21 cellular contexts compared by ENCODE assay signal in the genomic region with DNA sequence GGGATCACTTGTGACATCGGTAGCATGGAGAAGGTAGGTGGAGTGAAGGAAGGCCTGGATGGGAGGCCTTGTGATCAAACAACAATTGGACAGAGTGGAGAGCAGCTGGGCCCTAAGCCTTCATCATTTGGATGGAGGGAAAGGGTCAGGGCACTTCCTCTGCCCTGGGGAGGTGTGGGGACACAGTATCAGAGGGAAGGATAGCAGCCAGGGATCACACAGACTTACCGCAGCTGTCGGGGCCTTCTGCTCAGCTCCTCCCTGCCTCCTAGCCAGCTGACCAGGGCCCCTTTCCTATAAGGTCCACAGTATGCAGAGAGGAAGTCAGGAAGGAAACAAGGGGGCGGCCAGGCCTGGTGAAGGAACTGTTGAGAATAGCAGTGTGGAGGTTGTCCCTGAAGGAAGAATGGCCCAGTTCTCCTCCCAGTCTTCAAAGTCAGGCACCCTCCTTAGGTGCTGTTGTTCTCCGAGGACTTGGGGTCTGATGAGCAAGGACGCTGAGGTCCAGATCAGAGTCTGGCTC.
DNase-seq lines count a peak whose midpoint lies in the region; ATAC-seq and TF ChIP-seq lines count a peak whose summit lies in the region.
"Had no signal": no experiment of that assay in that cellular context is flagged by ENCODE, and none has a peak within 500 bp of the region (broad histone marks: within the 10 kb centered on the region; RNA-seq: fewer than 3 reads in every experiment).

No MANE protein-coding gene starts in this region.

- peak overlapping the region; percentile 4 to 15 for H3K27ac Mint-ChIP-seq in natural killer cell treated with Interleukin-12 subunit alpha and Interleukin-12 subunit beta and Interleukin-15 and Interleukin-18, amount 100 ng/mL, for 72 hours
- no peak overlapping the region for H3K27ac Mint-ChIP-seq in natural killer cell
- H3K27ac Mint-ChIP-seq in dendritic cell treated with granulocyte-macrophage colony-stimulating factor and Interleukin-4, amounts not matched to agents 40 ng/mL and 50 ng/mL, for 4 days = peak overlapping the region; percentile 30
- H3K27ac Mint-ChIP-seq: GM23338 had no signal

- H4K20me1 ChIP-seq in smooth muscle cell (ENCODE audit: low read depth) (no peaks in the 10 kb centered on the region), mammary epithelial cell (ENCODE audit: insufficient read depth, low read length) (no peaks in the 10 kb centered on the region)

- H3K4me1 ChIP-seq in smooth muscle cell (ENCODE audit: low read depth) (peaks cover 4% of the 10 kb centered on the region), mammary epithelial cell (ENCODE audit: insufficient read depth, low read length) (no peaks in the 10 kb centered on the region)

- H3K9me3 ChIP-seq in smooth muscle cell (replicated peaks; ENCODE audit: low read depth) = no peaks in the 10 kb centered on the region
- no peaks in the 10 kb centered on the region for H3K9me3 ChIP-seq in mammary epithelial cell (replicated peaks; ENCODE audit: insufficient read depth, low read length)

- H3K9ac ChIP-seq in smooth muscle cell (ENCODE audit: low read depth) (no peak overlapping the region), mammary epithelial cell (ENCODE audit: insufficient read depth, low read length) (no peak overlapping the region)

- no peaks in the 10 kb centered on the region for H3K36me3 Mint-ChIP-seq in natural killer cell treated with Interleukin-12 subunit alpha and Interleukin-12 subunit beta and Interleukin-15 and Interleukin-18, amount 100 ng/mL, for 72 hours
- H3K36me3 Mint-ChIP-seq in natural killer cell = no peaks in the 10 kb centered on the region
- no peaks in the 10 kb centered on the region for H3K36me3 Mint-ChIP-seq in dendritic cell treated with granulocyte-macrophage colony-stimulating factor and Interleukin-4, amounts not matched to agents 40 ng/mL and 50 ng/mL, for 4 days (ENCODE audit: low read depth)

- WGBS in smooth muscle cell (ENCODE audit: low lambda C conversion rate) = 93% methylated on average over 6 of the region's 6 CpGs
- 83% methylated on average over 6 of the region's 6 CpGs for WGBS in mammary epithelial cell (ENCODE audit: low coverage, missing lambda C conversion rate)

- intact Hi-C loops in natural killer cell (cut with micrococcal nuclease) (loop anchor here (10.0 kb wide), 1 partner anchor 170 kb away; no protein-coding TSS in a partner anchor), mammary epithelial cell (cut with micrococcal nuclease) (loop anchor here (2.0 to 10.0 kb wide), 4 partner anchors 280 to 588 kb away; a partner anchor contains a TSS)
- intact Hi-C loops in dendritic cell treated with granulocyte-macrophage colony-stimulating factor and Interleukin-4, amounts not matched to agents 40 ng/mL and 50 ng/mL, for 4 days (cut with micrococcal nuclease) = no loop called here

- H2AFZ ChIP-seq in smooth muscle cell (ENCODE audit: low read depth) (no peak overlapping the region), mammary epithelial cell (ENCODE audit: low read depth, low read length) (no peak overlapping the region)
- H2AFZ ChIP-seq: PC-9 had no signal

- in situ Hi-C loops in mammary epithelial cell (cut with MboI; ENCODE audit: low sequenced_read_pairs in 2 of 2) = loop anchor here in 1 of 2 donors (10.0 kb wide), 1 partner anchor 200 kb away; no protein-coding TSS in a partner anchor

- H3K9me3 Mint-ChIP-seq in natural killer cell treated with Interleukin-12 subunit alpha and Interleukin-12 subunit beta and Interleukin-15 and Interleukin-18, amount 100 ng/mL, for 72 hours = no peaks in the 10 kb centered on the region
- H3K9me3 Mint-ChIP-seq in natural killer cell = no peaks in the 10 kb centered on the region
- no peaks in the 10 kb centered on the region for H3K9me3 Mint-ChIP-seq in dendritic cell treated with granulocyte-macrophage colony-stimulating factor and Interleukin-4, amounts not matched to agents 40 ng/mL and 50 ng/mL, for 4 days

- peaks cover 4% of the 10 kb centered on the region for H3F3A ChIP-seq in smooth muscle cell (ENCODE audit: low read depth)

- H3K79me2 ChIP-seq in smooth muscle cell (ENCODE audit: low read depth) (no peaks in the 10 kb centered on the region), mammary epithelial cell (ENCODE audit: insufficient read depth, low read length) (no peaks in the 10 kb centered on the region)

- POLR2A ChIA-PET in HEK293T (lab: Yijun Ruan, JAX) = interaction anchor here (1.6 kb wide), 1 partner anchor 112 kb away, joined by 7 read pairs; a partner anchor contains a TSS

- BruUV-seq in mammary epithelial cell (replicated peaks; lab: Mats Ljungman, UMichigan) = no TSS peak

- H3K36me3 ChIP-seq in smooth muscle cell (ENCODE audit: low read depth) = no peaks in the 10 kb centered on the region
- no peaks in the 10 kb centered on the region for H3K36me3 ChIP-seq in mammary epithelial cell (ENCODE audit: insufficient read depth, low read length)

- peak overlapping the region; percentile 22 for H3K4me3 Mint-ChIP-seq in natural killer cell treated with Interleukin-12 subunit alpha and Interleukin-12 subunit beta and Interleukin-15 and Interleukin-18, amount 100 ng/mL, for 72 hours
- H3K4me3 Mint-ChIP-seq in natural killer cell = no peak overlapping the region
- no peak overlapping the region for H3K4me3 Mint-ChIP-seq in dendritic cell treated with granulocyte-macrophage colony-stimulating factor and Interleukin-4, amounts not matched to agents 40 ng/mL and 50 ng/mL, for 4 days
- H3K4me3 Mint-ChIP-seq: GM23338 had no signal

- dilution Hi-C loops in mammary epithelial cell (cut with HindIII; ENCODE audit: low sequenced_read_pairs) = no loop called here

- H3K4me1 Mint-ChIP-seq in natural killer cell treated with Interleukin-12 subunit alpha and Interleukin-12 subunit beta and Interleukin-15 and Interleukin-18, amount 100 ng/mL, for 72 hours (ENCODE audit: low read depth in 2 of 2) = peaks cover 8 to 14% of the 10 kb centered on the region in 2 donors
- H3K4me1 Mint-ChIP-seq in natural killer cell = peaks cover 10 to 11% of the 10 kb centered on the region in 2 donors
- peaks cover 34% of the 10 kb centered on the region for H3K4me1 Mint-ChIP-seq in dendritic cell treated with granulocyte-macrophage colony-stimulating factor and Interleukin-4, amounts not matched to agents 40 ng/mL and 50 ng/mL, for 4 days (ENCODE audit: low read depth)

- TF ChIP-seq CTCF in natural killer cell (IDR thresholded peaks at IDR 0.05) (no peak), smooth muscle cell (IDR thresholded peaks at IDR 0.05; ENCODE audit: borderline replicate concordance, insufficient read depth, poor library complexity, severe bottlenecking) (no peak), mammary epithelial cell (conservative IDR thresholded peaks at IDR 0.05 in 1 of 2, IDR thresholded peaks at IDR 0.05 in 1 of 2; ENCODE audit: extremely low read depth in 1 of 2, insufficient read depth in 1 of 2, low read depth in 1 of 2, low read length in 2 of 2) (no peak)

- peak overlapping the region; percentile 78 for H3K27ac ChIP-seq in smooth muscle cell (ENCODE audit: low read depth)
- H3K27ac ChIP-seq in mammary epithelial cell (ENCODE audit: insufficient read depth, low read depth, low read length) = no peak overlapping the region
- H3K27ac ChIP-seq: C4-2B, PC-9, RWPE1 had no signal

- no peak overlapping the region for H3K4me3 ChIP-seq in smooth muscle cell
- H3K4me3 ChIP-seq in mammary epithelial cell (replicated peaks in 1 of 3; ENCODE audit: insufficient read depth in 1 of 3, low read depth in 2 of 3, low read length in 3 of 3) = no peak overlapping the region
- H3K4me3 ChIP-seq: GM23338, PC-9 had no signal

- H3K27me3 ChIP-seq in smooth muscle cell (ENCODE audit: low read depth) (no peaks in the 10 kb centered on the region), mammary epithelial cell (ENCODE audit: insufficient read depth, low read length) (no peaks in the 10 kb centered on the region)

- H3K27me3 Mint-ChIP-seq in natural killer cell treated with Interleukin-12 subunit alpha and Interleukin-12 subunit beta and Interleukin-15 and Interleukin-18, amount 100 ng/mL, for 72 hours = no peaks in the 10 kb centered on the region
- H3K27me3 Mint-ChIP-seq in natural killer cell (ENCODE audit: low read depth in 2 of 2) = peaks cover 0 to 2% of the 10 kb centered on the region in 2 donors
- H3K27me3 Mint-ChIP-seq in dendritic cell treated with granulocyte-macrophage colony-stimulating factor and Interleukin-4, amounts not matched to agents 40 ng/mL and 50 ng/mL, for 4 days = peaks cover 4% of the 10 kb centered on the region

- ATAC-seq in natural killer cell treated with Interleukin-12 subunit alpha and Interleukin-12 subunit beta and Interleukin-15 and Interleukin-18, amount 100 ng/mL, for 72 hours = no peak
- ATAC-seq in natural killer cell = no peak
- ATAC-seq in left lobe of liver = peak; percentile 2
- ATAC-seq in HG02852 (IDR thresholded peaks at IDR 0.05; ENCODE audit: unreplicated experiment) = no peak
- ATAC-seq: GM23338 had no signal

- no peak overlapping the region for H3K4me2 ChIP-seq in smooth muscle cell
- no peak overlapping the region for H3K4me2 ChIP-seq in mammary epithelial cell (ENCODE audit: insufficient read depth, low read depth, low read length)
- H3K4me2 ChIP-seq: GM23338, PC-9 had no signal

- DNase-seq in natural killer cell treated with Interleukin-12 subunit alpha and Interleukin-12 subunit beta and Interleukin-15 and Interleukin-18, amount 100 ng/mL, for 72 hours (ENCODE audit: low spot score) = no peak
- DNase-seq in natural killer cell = no peak
- no peak for DNase-seq in left lobe of liver (ENCODE audit: low spot score)
- no peak for DNase-seq in smooth muscle cell (lab: John Stamatoyannopoulos, UW; ENCODE audit: unreplicated experiment)
- DNase-seq in HEK293T (ENCODE audit: extremely low spot score) = no peak
- DNase-seq in mammary epithelial cell = no peak
- DNase-seq: EL, HCEC 1CT, KG1, NCI-H1092 treated with DMSO at 0.1 percent for 48 hours, NCI-H1436 treated with DMSO at 0.1 percent for 48 hours, NCI-H1930, NCI-H2227 treated with DMSO at 0.1 percent for 48 hours, NCI-H510A, NCI-H748 treated with DMSO at 0.1 percent for 48 hours, PC-9 had no signal

- CTCF ChIA-PET in HEK293T (lab: Yijun Ruan, JAX) (interaction anchor here (1.1 to 6.6 kb wide), 3 partner anchors 16 to 203 kb away, joined by 4 to 73 read pairs (median 9); no protein-coding TSS in a partner anchor), mammary epithelial cell (lab: Charles Lee; ENCODE audit: low non-redundant PET) (no interaction called here)

TF ChIP-seq in HEK293T, 16 proteins besides CTCF, POLR2A, EP300 and RAD21:
- no peak for TF ChIP-seq NFRKB (IDR thresholded peaks at IDR 0.05)
- no peak for TF ChIP-seq L3MBTL2 (conservative IDR thresholded peaks at IDR 0.05)
- TF ChIP-seq BHLHE40 (IDR thresholded peaks at IDR 0.05; ENCODE audit: borderline replicate concordance) = no peak
- no peak for TF ChIP-seq CTBP1 (IDR thresholded peaks at IDR 0.05; ENCODE audit: borderline replicate concordance)

Comparison
In these comparisons a context has a peak if more than half of its experiments do, and no peak if none do; other contexts are left out.
1. H3K27ac Mint-ChIP-seq: peak in natural killer cell treated with Interleukin-12 subunit alpha and Interleukin-12 subunit beta and Interleukin-15 and Interleukin-18, amount 100 ng/mL, for 72 hours (2 of 2) and dendritic cell treated with granulocyte-macrophage colony-stimulating factor and Interleukin-4, amounts not matched to agents 40 ng/mL and 50 ng/mL, for 4 days (single experiment); none in natural killer cell (0 of 2).